ENCODE assay signal across 9 cellular contexts in genomic region chr1:22711071-22711470, GRCh38. TPM values are rescaled to one million over a fixed set of nuclear protein-coding genes. Genes with fewer than 3 reads are reported as not detected.
DNase-seq lines count a peak whose midpoint lies in the region; ATAC-seq, FAIRE-seq and TF ChIP-seq lines count a peak whose summit lies in the region.
"Had no signal": no experiment of that assay in that cellular context is flagged by ENCODE, and none has a peak within 500 bp of the region (broad histone marks: within the 10 kb centered on the region; RNA-seq: fewer than 3 reads in every experiment).

No MANE protein-coding gene starts in this region.

- peak overlapping the region; percentile 16; the same call in 1 of the 2 replicates for H4K8ac ChIP-seq in H1 (ENCODE audit: extremely low read depth, insufficient read depth, low read length)

- no peak overlapping the region for H3K56ac ChIP-seq in H1 (replicated peaks; ENCODE audit: insufficient read length, low read depth, low read length)

- no peak overlapping the region for H2BK5ac ChIP-seq in H1 (ENCODE audit: low read depth, low read length)

- H3K4me2 ChIP-seq in H1 (ENCODE audit: insufficient read depth in 1 of 2, low read depth in 2 of 2, low read length in 2 of 2): peak overlapping the region; percentile 71 to 76

- H2AFZ ChIP-seq in H1 (ENCODE audit: low read length): no peak overlapping the region
- no peak overlapping the region for H2AFZ ChIP-seq in neuron (ENCODE audit: low read depth, low read length)

- H3K9ac ChIP-seq in H1 (replicated peaks in 1 of 4; ENCODE audit: extremely low read depth in 1 of 4, low read depth in 3 of 4, low read length in 3 of 4): peak overlapping the region in 1 of 4 experiments; percentile 53; a peak in 1 of 7 replicates

- H2BK15ac ChIP-seq in H1 (ENCODE audit: low read length): no peak overlapping the region

- H2AK5ac ChIP-seq in H1 (ENCODE audit: low read depth, low read length): no peak overlapping the region

- H4K20me1 ChIP-seq in H1 (replicated peaks in 1 of 2; ENCODE audit: control insufficient read depth in 1 of 2, insufficient read depth in 2 of 2, low read length in 2 of 2): peaks cover 5 to 6% of the 10 kb centered on the region in 2 experiments

- H4K5ac ChIP-seq in H1 (ENCODE audit: insufficient read length, low read depth, low read length): no peak overlapping the region

- TF ChIP-seq CTCF in AG09309 (IDR thresholded peaks at IDR 0.05; ENCODE audit: control insufficient read depth, insufficient read depth, low read depth, low read length, missing control alignments): no peak
- no peak for TF ChIP-seq CTCF in H1 (IDR thresholded peaks at IDR 0.05; ENCODE audit: control extremely low read depth in 1 of 3, insufficient read depth in 1 of 3, low read depth in 1 of 3, low read length in 3 of 3)

- no peak for TF ChIP-seq RAD21 in H1 (IDR thresholded peaks at IDR 0.05 in 1 of 2, conservative IDR thresholded peaks at IDR 0.05 in 1 of 2; ENCODE audit: low read depth in 2 of 2, low read length in 2 of 2)

- no peak for TF ChIP-seq EP300 in H1 (IDR thresholded peaks at IDR 0.05; ENCODE audit: borderline replicate concordance in 1 of 2, low read depth in 2 of 2, low read length in 2 of 2)

- DNase-seq in AG09309 (ENCODE audit: low read depth) (no peak), HAP-1 (ENCODE audit: low spot score in 2 of 2) (no peak), H1 (ENCODE audit: low read depth in 1 of 2, low spot score in 2 of 2) (no peak), amniotic stem cell (lab: John Stamatoyannopoulos, UW) (no peak), GOT3 (lab: John Stamatoyannopoulos, UW) (no peak), mucosa of gallbladder (ENCODE audit: low spot score) (no peak)
- DNase-seq: effector memory CD4-positive, alpha-beta T cell had no signal

- H3K79me1 ChIP-seq in H1 (ENCODE audit: low read depth, low read length): no peaks in the 10 kb centered on the region

- no peak overlapping the region for H3K23ac ChIP-seq in H1 (ENCODE audit: insufficient read length)

- H3K36me3 ChIP-seq in HAP-1 (replicated peaks) (no peaks in the 10 kb centered on the region), H1 (ENCODE audit: control insufficient read depth in 2 of 4, insufficient read depth in 4 of 4, low read length in 3 of 4) (no peaks in the 10 kb centered on the region), neuron (ENCODE audit: insufficient read depth, low read length) (peaks cover 6% of the 10 kb centered on the region)

- H3K18ac ChIP-seq in H1 (ENCODE audit: extremely low read depth, low read length): no peak overlapping the region

- H3K79me2 ChIP-seq in H1 (ENCODE audit: control insufficient read depth in 1 of 2, insufficient read depth in 2 of 2, low read length in 2 of 2): no peaks in the 10 kb centered on the region

- H3K14ac ChIP-seq in H1 (ENCODE audit: insufficient read length): no peak overlapping the region

- no peaks in the 10 kb centered on the region for H3K27me3 ChIP-seq in HAP-1 (ENCODE audit: low read depth)
- peaks cover 7 to 24% (median 15%) of the 10 kb centered on the region in 4 experiments for H3K27me3 ChIP-seq in H1 (replicated peaks in 1 of 4; ENCODE audit: control insufficient read depth in 3 of 4, extremely low read depth in 1 of 4, insufficient read depth in 3 of 4, low read length in 3 of 4)
- no peaks in the 10 kb centered on the region for H3K27me3 ChIP-seq in neuron (ENCODE audit: insufficient read depth, low read length)

- no peak for TF ChIP-seq POLR2A in H1 (IDR thresholded peaks at IDR 0.05; ENCODE audit: control extremely low read depth in 1 of 2, low read depth in 2 of 2, low read length in 2 of 2)

- H2BK120ac ChIP-seq in H1 (replicated peaks; ENCODE audit: low read depth, low read length): no peak overlapping the region

- H3K4me3 ChIP-seq in AG09309 (ENCODE audit: control insufficient read depth, low read depth, low read length) (peak overlapping the region; percentile 49), HAP-1 (peak overlapping the region; percentile 30; the same call in 1 of the 2 replicates), H1 (ENCODE audit: extremely low read depth in 1 of 4, insufficient read depth in 2 of 4, low read depth in 3 of 4, low read length in 4 of 4) (peak overlapping the region; percentile 40 to 57 (median 50)), neuron (ENCODE audit: low read length) (peak overlapping the region; percentile 53)

- no CpG with 5 or more reads among the region's 60 CpGs for WGBS in H1 (ENCODE audit: extremely low coverage in 1 of 2, insufficient coverage in 1 of 2, insufficient read length in 1 of 2, insufficient replicate concordance in 2 of 2, low coverage in 1 of 2, low lambda C conversion rate in 2 of 2, missing lambda C conversion rate in 1 of 2), 2 experiments

- H3K9me3 ChIP-seq in HAP-1 (no peaks in the 10 kb centered on the region), H1 (ENCODE audit: insufficient read depth in 2 of 2, low read depth in 1 of 2, low read length in 1 of 2) (no peaks in the 10 kb centered on the region), neuron (ENCODE audit: low read length) (no peaks in the 10 kb centered on the region)

- H3K4me1 ChIP-seq in HAP-1 (no peaks in the 10 kb centered on the region; the same call in 1 of the 2 replicates), H1 (replicated peaks in 1 of 4; ENCODE audit: control insufficient read depth in 3 of 4, insufficient read depth in 4 of 4, low read length in 3 of 4) (peaks cover 0 to 6% (median 2%) of the 10 kb centered on the region in 4 experiments; a peak in 4 of 7 replicates), neuron (ENCODE audit: insufficient read depth, low read length) (peaks cover 23% of the 10 kb centered on the region)

- POLR2A ChIA-PET in H1 (lab: Charles Lee; ENCODE audit: partially characterized antibody): interaction anchor here (1.6 kb wide), 1 partner anchor 37 kb away, joined by 3 read pairs; no protein-coding TSS in a partner anchor

- in situ Hi-C loops in HAP-1 (cut with MboI; ENCODE audit: low sequenced_read_pairs): no loop called here

- no peak overlapping the region for H2BK20ac ChIP-seq in H1 (ENCODE audit: low read length)

- H3K4ac ChIP-seq in H1 (replicated peaks; ENCODE audit: insufficient read length, low read depth, low read length): no peak overlapping the region

- H2BK12ac ChIP-seq in H1 (ENCODE audit: low read depth, low read length): no peak overlapping the region

- H3K27ac ChIP-seq in H1 (ENCODE audit: low read depth, low read length): no peak overlapping the region

- peaks cover 4% of the 10 kb centered on the region; the same call in 1 of the 2 replicates for H3K23me2 ChIP-seq in H1 (ENCODE audit: low read depth, low read length)

- CTCF ChIA-PET in H1 (lab: Charles Lee; ENCODE audit: partially characterized antibody): interaction anchor here (1.1 to 4.1 kb wide), 2 partner anchors 8 to 36 kb away, joined by 3 to 33 read pairs; no protein-coding TSS in a partner anchor

- no peak for ATAC-seq in HG02798 (IDR thresholded peaks at IDR 0.05; ENCODE audit: poor library complexity, unreplicated experiment)

- H4K91ac ChIP-seq in H1 (replicated peaks; ENCODE audit: insufficient read length, low read length): no peak overlapping the region

- no peak for FAIRE-seq in H1 (lab: Jason Lieb, UNC)

TF ChIP-seq in H1, 55 proteins besides CTCF, POLR2A, EP300 and RAD21:
- no peak for TF ChIP-seq EZH2 (IDR thresholded peaks at IDR 0.05; ENCODE audit: low read depth, low read length, severe bottlenecking)
- TF ChIP-seq TAF7 (optimal IDR thresholded peaks at IDR 0.05; ENCODE audit: borderline replicate concordance, low read depth, low read length): no peak
- no peak for TF ChIP-seq RBBP5 (IDR thresholded peaks at IDR 0.05; ENCODE audit: borderline replicate concordance, low read depth, low read length)
- TF ChIP-seq RNF2 (IDR thresholded peaks at IDR 0.05; ENCODE audit: borderline replicate concordance, low read depth, low read length, missing control alignments, poor library complexity, severe bottlenecking): no peak
- TF ChIP-seq BRCA1 (IDR thresholded peaks at IDR 0.05; ENCODE audit: low read depth, low read length): no peak
- no peak for TF ChIP-seq TAF1 (IDR thresholded peaks at IDR 0.05; ENCODE audit: low read depth, low read length)
- TF ChIP-seq SP1 (IDR thresholded peaks at IDR 0.05; ENCODE audit: low read depth, low read length): no peak
- TF ChIP-seq KDM5A (IDR thresholded peaks at IDR 0.05; ENCODE audit: low read length): no peak
- TF ChIP-seq, protein P1, sequence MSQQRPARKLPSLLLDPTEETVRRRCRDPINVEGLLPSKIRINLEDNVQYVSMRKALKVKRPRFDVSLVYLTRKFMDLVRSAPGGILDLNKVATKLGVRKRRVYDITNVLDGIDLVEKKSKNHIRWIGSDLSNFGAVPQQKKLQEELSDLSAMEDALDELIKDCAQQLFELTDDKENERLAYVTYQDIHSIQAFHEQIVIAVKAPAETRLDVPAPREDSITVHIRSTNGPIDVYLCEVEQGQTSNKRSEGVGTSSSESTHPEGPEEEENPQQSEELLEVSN (IDR thresholded peaks at IDR 0.05): no peak
- TF ChIP-seq HDAC2 (IDR thresholded peaks at IDR 0.05; ENCODE audit: borderline replicate concordance in 1 of 2, low read depth in 2 of 2, low read length in 2 of 2): no peak
- TF ChIP-seq SAP30 (IDR thresholded peaks at IDR 0.05; ENCODE audit: insufficient read depth, insufficient replicate concordance, low read length): no peak
- no peak for TF ChIP-seq CBX5 (IDR thresholded peaks at IDR 0.05; ENCODE audit: low read depth, low read length)

RNA-seq across cellular contexts. Expression of gene EPHB2, which starts 0.4 kb away (rescaled TPM):
- total RNA-seq in H1 (2021; fragmentation: NEBNext Ultra II Directional; extraction: Animal tissue kit (Norgen Biotek cat#: 25700)): 15.7 and 17.2 TPM in 2 replicates
- polyA plus RNA-seq in H1 (2011; rRNA removed): 15.8 and 23.8 TPM in 2 replicates
- polyA plus RNA-seq in H1 (2011; cell fraction: cytosol; rRNA removed): 10.4 TPM
- polyA plus RNA-seq in H1 (2011; cell fraction: nucleus; rRNA removed): 15.7 TPM
- polyA plus RNA-seq in H1 (2012, experiment 1 of 2): 7.6 to 17.8 TPM (median 13.6 TPM) in 4 replicates
- polyA plus RNA-seq in H1 (2012, experiment 2 of 2): 8.3 TPM
- polyA plus RNA-seq in H1 (2013, experiment 1 of 2): 15.2 TPM
- 16.6 TPM for polyA plus RNA-seq in H1 (2013, experiment 2 of 2)
- polyA minus RNA-seq in H1 (2011; rRNA and poly(A)+ RNA removed): 22.7 and 23.1 TPM in 2 replicates
- 16.6 TPM for polyA minus RNA-seq in H1 (2011; cell fraction: cytosol; rRNA and poly(A)+ RNA removed)
- polyA minus RNA-seq in H1 (2011; cell fraction: nucleus; rRNA and poly(A)+ RNA removed): 15.3 TPM
- total RNA-seq in mucosa of gallbladder: 3.7 TPM

RNA-seq across cellular contexts. Expression of gene C1QB, which starts 58.0 kb away (rescaled TPM):
- not detected in 2 replicates for total RNA-seq in H1 (2021; fragmentation: NEBNext Ultra II Directional; extraction: Animal tissue kit (Norgen Biotek cat#: 25700))
- polyA plus RNA-seq in H1 (2011; rRNA removed): not detected in 2 replicates
- not detected for polyA plus RNA-seq in H1 (2011; cell fraction: cytosol; rRNA removed)
- polyA plus RNA-seq in H1 (2011; cell fraction: nucleus; rRNA removed): not detected
- polyA plus RNA-seq in H1 (2012, experiment 1 of 2): not detected in 4 replicates
- polyA plus RNA-seq in H1 (2012, experiment 2 of 2): not detected
- not detected for polyA plus RNA-seq in H1 (2013, experiment 1 of 2)
- polyA plus RNA-seq in H1 (2013, experiment 2 of 2): not detected
- not detected in 2 replicates for polyA minus RNA-seq in H1 (2011; rRNA and poly(A)+ RNA removed)
- not detected for polyA minus RNA-seq in H1 (2011; cell fraction: cytosol; rRNA and poly(A)+ RNA removed)
- not detected for polyA minus RNA-seq in H1 (2011; cell fraction: nucleus; rRNA and poly(A)+ RNA removed)
- total RNA-seq in mucosa of gallbladder: 190 TPM

Comparison
In these comparisons a context has a peak if more than half of its experiments do, and no peak if none do; other contexts are left out.
1. RNA of gene C1QB, which starts 58.0 kb away (total RNA-seq): 190 TPM in mucosa of gallbladder (single experiment); not detected in H1; every median in the first group is over 100 times any median in the second.
2. Peak in every context shown above with its lines, with median percentiles within 50 percentile points of each other: H3K4me3 ChIP-seq.